In genomic region chr19:18831524-18832330, GRCh38 we compare ENCODE assay signal across 8 cellular contexts. TPM values are rescaled to one million over a fixed set of nuclear protein-coding genes. Genes with fewer than 3 reads are reported as not detected.
DNase-seq lines count a peak whose midpoint lies in the region; ATAC-seq and TF ChIP-seq lines count a peak whose summit lies in the region.

Gene UPF1 (plus strand): TSS chr19:18831959. CDS start chr19:18832210, 251 bp downstream.

- no peaks in the 10 kb centered on the region for H3K9me2 ChIP-seq in hepatocyte (replicated peaks; ENCODE audit: insufficient read depth)

- intact Hi-C loops in ascending aorta (cut with DNase I), result loop anchor here (5.0 kb wide), 1 partner anchor 239 kb away; no protein-coding TSS in a partner anchor

- H3K36me3 Mint-ChIP-seq in T-helper 2 cell treated with Interferon-gamma antibody and Interleukin-4, amounts not matched to agents 5 μg/mL and 100 μg/mL, for 36 hours (ENCODE audit: low read depth), result peaks cover 37% of the 10 kb centered on the region

- peaks cover 30% of the 10 kb centered on the region for H3K4me1 Mint-ChIP-seq in T-helper 2 cell treated with Interferon-gamma antibody and Interleukin-4, amounts not matched to agents 5 μg/mL and 100 μg/mL, for 36 hours (ENCODE audit: low read depth)

- TF ChIP-seq CTCF in GM13977 (IDR thresholded peaks at IDR 0.05; ENCODE audit: extremely low read depth, insufficient read depth, missing control alignments), result no peak
- TF ChIP-seq CTCF in ascending aorta (IDR thresholded peaks at IDR 0.05), result no peak
- TF ChIP-seq CTCF in hepatocyte (IDR thresholded peaks at IDR 0.05; ENCODE audit: poor library complexity), result no peak

- H3K36me3 ChIP-seq in ascending aorta (peaks cover 0 to 5% of the 10 kb centered on the region in 2 donors), hepatocyte (replicated peaks; ENCODE audit: insufficient read depth, low read depth) (no peaks in the 10 kb centered on the region)

- H3K9me3 ChIP-seq in ascending aorta (peaks cover 6 to 7% of the 10 kb centered on the region in 2 donors), hepatocyte (ENCODE audit: low read depth) (no peaks in the 10 kb centered on the region)

- H3K4me3 ChIP-seq in ascending aorta (peak within 1 kb of the TSS; percentile 95), hepatocyte (peak within 1 kb of the TSS; percentile 82)

- peak within 1 kb of the TSS; percentile 71 to 82 for H3K27ac ChIP-seq in ascending aorta
- H3K27ac ChIP-seq in hepatocyte, result peak within 1 kb of the TSS; percentile 96

- peak; percentile 97 for DNase-seq in GM13977 (ENCODE audit: low spot score)
- DNase-seq in NCI-H187 treated with DMSO at 0.1 percent for 48 hours (lab: John Stamatoyannopoulos, UW), result peak; percentile 8
- peak; percentile 97 for DNase-seq in T-helper 2 cell treated with Interferon-gamma antibody and Interleukin-4, amounts not matched to agents 5 μg/mL and 100 μg/mL, for 36 hours (ENCODE audit: low spot score)
- DNase-seq in ascending aorta (ENCODE audit: low spot score in 2 of 2), result peak; percentile 27 to 94
- DNase-seq in hepatocyte (ENCODE audit: low spot score), result peak; percentile 98
- peak; percentile 93 for DNase-seq in retina

- peaks cover 7% of the 10 kb centered on the region for H3K9me3 Mint-ChIP-seq in T-helper 2 cell treated with Interferon-gamma antibody and Interleukin-4, amounts not matched to agents 5 μg/mL and 100 μg/mL, for 36 hours

- in situ Hi-C loops in GM13977 (cut with MboI; ENCODE audit: low pct_unique_long_range_greater_than_20kb, low sequenced_read_pairs, unreplicated experiment), result no loop called here

- H3K4me2 ChIP-seq in hepatocyte, result peak within 1 kb of the TSS; percentile 99

- H3K79me2 ChIP-seq in hepatocyte, result peaks cover 51% of the 10 kb centered on the region

- peaks cover 9% of the 10 kb centered on the region for H3K27me3 Mint-ChIP-seq in T-helper 2 cell treated with Interferon-gamma antibody and Interleukin-4, amounts not matched to agents 5 μg/mL and 100 μg/mL, for 36 hours (ENCODE audit: low read depth)

- H3K27ac Mint-ChIP-seq in T-helper 2 cell treated with Interferon-gamma antibody and Interleukin-4, amounts not matched to agents 5 μg/mL and 100 μg/mL, for 36 hours, result peak within 1 kb of the TSS; percentile 93

- H2AFZ ChIP-seq in hepatocyte, result peak within 1 kb of the TSS; percentile 100

- H4K20me1 ChIP-seq in hepatocyte (ENCODE audit: insufficient read depth, poor library complexity, severe bottlenecking), result peaks cover 44% of the 10 kb centered on the region

- H3K27me3 ChIP-seq in ascending aorta (no peaks in the 10 kb centered on the region), hepatocyte (no peaks in the 10 kb centered on the region)

- ATAC-seq in HG02938 (IDR thresholded peaks at IDR 0.05; ENCODE audit: unreplicated experiment) (peak; percentile 63), GM18519 (IDR thresholded peaks at IDR 0.05; ENCODE audit: low FRiP score, unreplicated experiment) (no peak)

- peak within 1 kb of the TSS; percentile 94 for H3K4me3 Mint-ChIP-seq in T-helper 2 cell treated with Interferon-gamma antibody and Interleukin-4, amounts not matched to agents 5 μg/mL and 100 μg/mL, for 36 hours

- H3K4me1 ChIP-seq in ascending aorta, result peaks cover 10 to 24% of the 10 kb centered on the region in 2 donors
- peaks cover 15% of the 10 kb centered on the region for H3K4me1 ChIP-seq in hepatocyte (ENCODE audit: insufficient read depth)

- 3% methylated on average over 90 of the region's 98 CpGs for WGBS in hepatocyte (ENCODE audit: low lambda C conversion rate, missing lambda C conversion rate)

RNA-seq across cellular contexts. Expression of gene UPF1, which starts in this region (rescaled TPM):
- total RNA-seq in ascending aorta (225 TPM), hepatocyte (24.5 and 47.2 TPM in 2 replicates)
- polyA plus RNA-seq in hepatocyte, result 22.2 and 27.0 TPM in 2 replicates

Comparison
In these comparisons a context has a peak if more than half of its experiments do, and no peak if none do; other contexts are left out.
1. DNase-seq: peak in every context shown above with its lines; median percentile 98 in hepatocyte; 97 in GM13977; 97 in T-helper 2 cell treated with Interferon-gamma antibody and Interleukin-4, amounts not matched to agents 5 μg/mL and 100 μg/mL, for 36 hours; 93 in retina; 60 in ascending aorta; 8 in NCI-H187 treated with DMSO at 0.1 percent for 48 hours.